ENCODE assay signal across 9 cellular contexts in genomic region chr1:222582099-222582774, GRCh38. TPM values are rescaled to one million over a fixed set of nuclear protein-coding genes. Genes with fewer than 3 reads are reported as not detected.
A peak's percentile ranks its signal among the peaks of the same experiment; 100 is the strongest.
DNase-seq lines count a peak whose midpoint lies in the region; ATAC-seq, FAIRE-seq and TF ChIP-seq lines count a peak whose summit lies in the region.
"Had no signal": no experiment of that assay in that cellular context is flagged by ENCODE, and none has a peak within 500 bp of the region (broad histone marks: within the 10 kb centered on the region; RNA-seq: fewer than 3 reads in every experiment).

No MANE protein-coding gene starts in this region.

- no peaks in the 10 kb centered on the region for H3K27me3 Mint-ChIP-seq in T-helper 17 cell
- H3K27me3 Mint-ChIP-seq in activated naive CD4-positive, alpha-beta T cell treated with anti-CD3 and anti-CD28 coated beads, Interleukin-2, amount 10 ng/mL, durations not matched to agents 7 days and 5 days = no peaks in the 10 kb centered on the region

- H3K27ac ChIP-seq in right atrium auricular region = no peak overlapping the region

- H3K9me3 ChIP-seq in right atrium auricular region (no peaks in the 10 kb centered on the region), T-helper 17 cell (ENCODE audit: control insufficient read depth, low read length, poor library complexity, severe bottlenecking) (no peaks in the 10 kb centered on the region)

- ATAC-seq in GM21529 (IDR thresholded peaks at IDR 0.05; ENCODE audit: unreplicated experiment) (peak; percentile 60), HG02970 (IDR thresholded peaks at IDR 0.05; ENCODE audit: low FRiP score, unreplicated experiment) (no peak), T-helper 17 cell (no peak)

- peaks cover 11% of the 10 kb centered on the region for H3K4me1 Mint-ChIP-seq in T-helper 17 cell
- peaks cover 14% of the 10 kb centered on the region for H3K4me1 Mint-ChIP-seq in activated naive CD4-positive, alpha-beta T cell treated with anti-CD3 and anti-CD28 coated beads, Interleukin-2, amount 10 ng/mL, durations not matched to agents 7 days and 5 days

- DNase-seq in GM04504 (ENCODE audit: low read depth) = peak; percentile 10
- DNase-seq in HTR-8/SVneo (ENCODE audit: insufficient read length, low spot score) = peak; percentile 41
- peak; percentile 27 for DNase-seq in glomerular endothelial cell (ENCODE audit: extremely low read depth, low read depth, low spot score)
- no peak for DNase-seq in right atrium auricular region (ENCODE audit: low spot score)
- DNase-seq in T-helper 17 cell = no peak
- DNase-seq in activated naive CD4-positive, alpha-beta T cell treated with anti-CD3 and anti-CD28 coated beads, Interleukin-2, amount 10 ng/mL, durations not matched to agents 7 days and 5 days = no peak

- peak; percentile 20 for FAIRE-seq in HTR-8/SVneo (lab: Jason Lieb, UNC)

- H3K4me3 ChIP-seq in right atrium auricular region = no peak overlapping the region

- TF ChIP-seq CTCF in right atrium auricular region (IDR thresholded peaks at IDR 0.05) = no peak

- CTCF ChIA-PET in activated naive CD4-positive, alpha-beta T cell treated with anti-CD3 and anti-CD28 coated beads, Interleukin-2, amount 10 ng/mL, durations not matched to agents 7 days and 5 days (lab: Charles Lee) = no interaction called here

- no peak overlapping the region for H3K27ac Mint-ChIP-seq in T-helper 17 cell
- H3K27ac Mint-ChIP-seq in activated naive CD4-positive, alpha-beta T cell treated with anti-CD3 and anti-CD28 coated beads, Interleukin-2, amount 10 ng/mL, durations not matched to agents 7 days and 5 days = no peak overlapping the region

- no peak overlapping the region for H3K4me3 Mint-ChIP-seq in T-helper 17 cell
- no peak overlapping the region for H3K4me3 Mint-ChIP-seq in activated naive CD4-positive, alpha-beta T cell treated with anti-CD3 and anti-CD28 coated beads, Interleukin-2, amount 10 ng/mL, durations not matched to agents 7 days and 5 days

- H3K36me3 ChIP-seq in right atrium auricular region = peaks cover 8% of the 10 kb centered on the region

- peaks cover 12% of the 10 kb centered on the region for H3K36me3 Mint-ChIP-seq in T-helper 17 cell (ENCODE audit: low read depth)
- H3K36me3 Mint-ChIP-seq in activated naive CD4-positive, alpha-beta T cell treated with anti-CD3 and anti-CD28 coated beads, Interleukin-2, amount 10 ng/mL, durations not matched to agents 7 days and 5 days = peaks cover 39% of the 10 kb centered on the region

- H3K4me1 ChIP-seq in right atrium auricular region = no peaks in the 10 kb centered on the region

- no peaks in the 10 kb centered on the region for H3K9me3 Mint-ChIP-seq in activated naive CD4-positive, alpha-beta T cell treated with anti-CD3 and anti-CD28 coated beads, Interleukin-2, amount 10 ng/mL, durations not matched to agents 7 days and 5 days

- no peaks in the 10 kb centered on the region for H3K27me3 ChIP-seq in right atrium auricular region

RNA-seq across cellular contexts. Expression of gene TAF1A, which starts 7.5 kb away (rescaled TPM):
- total RNA-seq in glomerular endothelial cell (3.5 and 3.6 TPM in 2 replicates), right atrium auricular region (1 to 10 TPM; 1.3 to 2.7 TPM), T-helper 17 cell (1 to 10 TPM; 4.0 to 4.1 TPM)

RNA-seq across cellular contexts. Expression of gene HHIPL2, which starts 34.3 kb away (rescaled TPM):
- not detected in 2 replicates for total RNA-seq in glomerular endothelial cell
- total RNA-seq in right atrium auricular region = under 1 TPM in 1 of 2 donors, not detected in 1; 0.16 TPM
- total RNA-seq in T-helper 17 cell = under 1 TPM; 0.27 to 0.39 TPM
- total RNA-seq: chondrocyte had no signal

RNA-seq across cellular contexts. Expression of gene MIA3, which starts 35.7 kb away (rescaled TPM):
- total RNA-seq in glomerular endothelial cell (35.4 and 38.7 TPM in 2 replicates), right atrium auricular region (10 to 100 TPM; 34.4 to 53.9 TPM), T-helper 17 cell (100 to 1,000 TPM in 1 of 2 donors, 10 to 100 TPM in 1; 83.2 to 102 TPM)

Comparison
In these comparisons a context has a peak if more than half of its experiments do, and no peak if none do; other contexts are left out.
1. DNase-seq: peak in GM04504 (single experiment), HTR-8/SVneo (single experiment) and glomerular endothelial cell (single experiment); none in right atrium auricular region (single experiment), T-helper 17 cell (0 of 3) and activated naive CD4-positive, alpha-beta T cell treated with anti-CD3 and anti-CD28 coated beads, Interleukin-2, amount 10 ng/mL, durations not matched to agents 7 days and 5 days (single experiment).